Comparison of ENCODE assay signal across 23 cellular contexts in the genomic region with DNA sequence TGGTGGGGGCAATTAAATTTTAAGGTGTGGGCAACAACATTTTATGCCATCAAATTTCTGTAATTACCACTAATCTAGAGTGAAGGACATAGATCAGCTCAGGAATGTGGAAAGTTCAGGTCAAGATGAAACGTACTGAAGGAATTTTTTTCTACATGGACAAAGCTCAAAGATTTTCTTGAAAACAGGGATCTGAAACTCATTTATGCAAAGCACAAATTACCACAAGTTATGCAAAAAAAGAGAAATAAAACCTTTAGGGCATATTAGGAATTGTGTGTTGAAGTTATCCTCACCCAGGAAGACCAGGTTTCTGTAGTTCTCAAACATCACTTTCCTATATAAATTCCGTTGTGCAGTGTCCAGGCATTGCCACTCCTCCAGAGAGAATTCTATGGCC. TPM values are rescaled to one million over a fixed set of nuclear protein-coding genes. Genes with fewer than 3 reads are reported as not detected.
DNase-seq lines count a peak whose midpoint lies in the region; ATAC-seq and TF ChIP-seq lines count a peak whose summit lies in the region.
"Had no signal": no experiment of that assay in that cellular context is flagged by ENCODE, and none has a peak within 500 bp of the region (broad histone marks: within the 10 kb centered on the region; RNA-seq: fewer than 3 reads in every experiment).

No MANE protein-coding gene starts in this region.

- H3K36me3 ChIP-seq in HCT116 (ENCODE audit: control insufficient read depth in 1 of 2, insufficient read depth in 2 of 2, low read length in 2 of 2) (peaks cover 5 to 6% of the 10 kb centered on the region in 2 experiments; a peak in 2 of 4 replicates), OCI-LY7 (ENCODE audit: insufficient read depth, low read length) (peaks cover 99% of the 10 kb centered on the region)

- no peak overlapping the region for H2AFZ ChIP-seq in HCT116 (ENCODE audit: low read depth, low read length, poor library complexity, severe bottlenecking)
- H2AFZ ChIP-seq in OCI-LY7 (ENCODE audit: low read length), result no peak overlapping the region

- ATAC-seq in HCT116 (no peak), HG02938 (IDR thresholded peaks at IDR 0.05; ENCODE audit: unreplicated experiment) (no peak), Right ventricle myocardium inferior (no peak), HG02798 (IDR thresholded peaks at IDR 0.05; ENCODE audit: poor library complexity, unreplicated experiment) (no peak)

- H4K20me1 ChIP-seq in HCT116 (ENCODE audit: insufficient read depth) (no peaks in the 10 kb centered on the region), OCI-LY7 (ENCODE audit: insufficient read depth, low read length) (no peaks in the 10 kb centered on the region)
- H4K20me1 ChIP-seq: BLaER1 treated with 17β-estradiol and CSF1 and Interleukin-3, amounts not matched to agents 10 nM and 100 nM had no signal

- peaks cover 15 to 29% of the 10 kb centered on the region in 2 experiments for H3K4me1 ChIP-seq in HCT116 (ENCODE audit: control insufficient read depth in 1 of 2, insufficient read depth in 2 of 2, low read length in 2 of 2)
- peaks cover 10% of the 10 kb centered on the region for H3K4me1 ChIP-seq in OCI-LY7 (ENCODE audit: insufficient read depth, low read length, poor library complexity, severe bottlenecking)

- no peak for TF ChIP-seq RAD21 in HCT116 (IDR thresholded peaks at IDR 0.05; ENCODE audit: low read depth)

- H3K9me2 ChIP-seq in HCT116 (ENCODE audit: insufficient read depth) (no peaks in the 10 kb centered on the region), OCI-LY7 (ENCODE audit: insufficient read depth, low read length) (no peaks in the 10 kb centered on the region)
- H3K9me2 ChIP-seq: SK-N-SH had no signal

- DNase-seq in ACHN (peak; percentile 14), HCT116 (ENCODE audit: low read depth, low spot score) (no peak), OCI-LY7 (ENCODE audit: low spot score) (no peak), choroid plexus epithelial cell (ENCODE audit: low read depth) (peak; percentile 11), Right ventricle myocardium inferior (ENCODE audit: missing footprints) (no peak)
- DNase-seq: 8988T; CD4-positive, alpha-beta T cell; DMS53; GF-D8; IMR-90; KG1; MM.1S; NCI-H1105 treated with DMSO at 0.1 percent for 48 hours; NCI-H146; NCI-H1930; NCI-H2227 treated with DMSO at 0.1 percent for 48 hours; NCI-H510A; NCI-H69; SK-N-SH; T-helper 2 cell had no signal

- no peaks in the 10 kb centered on the region for H3K27me3 ChIP-seq in HCT116 (ENCODE audit: insufficient read depth, low read length)
- H3K27me3 ChIP-seq: BLaER1 treated with 17β-estradiol and CSF1 and Interleukin-3, amounts not matched to agents 10 nM and 100 nM had no signal

- peaks cover 73% of the 10 kb centered on the region for H3K79me2 ChIP-seq in HCT116 (ENCODE audit: insufficient read depth, low read length)
- H3K79me2 ChIP-seq in OCI-LY7 (ENCODE audit: insufficient read depth, low read depth, low read length), result peaks cover 96% of the 10 kb centered on the region

- RAD21 ChIA-PET in HCT116 (lab: Charles Lee; ENCODE audit: low non-redundant PET in 1 of 2, low total read pairs in 2 of 2, uncharacterized antibody in 2 of 2, unreplicated experiment in 2 of 2), result no interaction called here

- no peak overlapping the region for H3K4me3 ChIP-seq in HCT116 (replicated peaks in 1 of 2; ENCODE audit: low read depth in 1 of 2, low read length in 2 of 2)
- H3K4me3 ChIP-seq in OCI-LY7 (ENCODE audit: low read depth, low read length, poor library complexity, severe bottlenecking), result no peak overlapping the region
- H3K4me3 ChIP-seq in choroid plexus epithelial cell (ENCODE audit: low read depth, low read length), result no peak overlapping the region
- H3K4me3 ChIP-seq: BLaER1 treated with 17β-estradiol and CSF1 and Interleukin-3, amounts not matched to agents 10 nM and 100 nM had no signal

- intact Hi-C loops in HCT116 (cut with micrococcal nuclease), result no loop called here
- intact Hi-C loops in OCI-LY7 (cut with micrococcal nuclease; ENCODE audit: unreplicated experiment), result no loop called here
- intact Hi-C loops in Right ventricle myocardium inferior (cut with DNase I), result no loop called here

- BruUV-seq in HCT116 (replicated peaks; lab: Mats Ljungman, UMichigan), result no TSS peak
- no TSS peak for BruUV-seq in OCI-LY7 (replicated peaks; lab: Mats Ljungman, UMichigan)

- in situ Hi-C loops in ACHN (cut with HindIII; ENCODE audit: low pct_ligation_motif_present, low pct_unique_long_range_greater_than_20kb, low sequenced_read_pairs), result no loop called here

- CTCF ChIA-PET in HCT116 (lab: Charles Lee), result no interaction called here
- CTCF ChIA-PET in OCI-LY7 (lab: Charles Lee; ENCODE audit: unreplicated experiment), result no interaction called here

- H3K4me2 ChIP-seq in HCT116 (ENCODE audit: low read length), result 0 out of 2 replicates have a peak overlapping the region, but pooled peaks have one; percentile 1
- H3K4me2 ChIP-seq in OCI-LY7 (ENCODE audit: low read length), result peak overlapping the region; percentile 16; the same call in 1 of the 2 replicates
- H3K4me2 ChIP-seq: SK-N-SH had no signal

- H3K9ac ChIP-seq in HCT116 (ENCODE audit: low read length), result no peak overlapping the region
- H3K9ac ChIP-seq: BLaER1 treated with 17β-estradiol and CSF1 and Interleukin-3, amounts not matched to agents 10 nM and 100 nM; SK-N-SH had no signal

- POLR2A ChIA-PET in HCT116 (lab: Charles Lee), result no interaction called here
- POLR2A ChIA-PET in OCI-LY7 (lab: Charles Lee), result interaction anchor here (0.6 to 0.7 kb wide), 3 partner anchors 11 to 223 kb away, joined by 3 to 4 read pairs (median 3); no protein-coding TSS in a partner anchor

- H3K9me3 ChIP-seq in HCT116 (ENCODE audit: control insufficient read depth in 1 of 2, insufficient read depth in 1 of 2, low read depth in 1 of 2, low read length in 2 of 2), result no peaks in the 10 kb centered on the region
- H3K9me3 ChIP-seq in OCI-LY7 (ENCODE audit: low read length), result peaks cover 24% of the 10 kb centered on the region
- H3K9me3 ChIP-seq: SK-N-SH had no signal

- TF ChIP-seq CTCF in HCT116 (IDR thresholded peaks at IDR 0.05 in 2 of 3, conservative IDR thresholded peaks at IDR 0.05 in 1 of 3; ENCODE audit: borderline replicate concordance in 1 of 3, insufficient read depth in 1 of 3, low read depth in 2 of 3, low read length in 2 of 3), result no peak
- TF ChIP-seq CTCF in OCI-LY7 (conservative IDR thresholded peaks at IDR 0.05; ENCODE audit: low read length), result no peak
- no peak for TF ChIP-seq CTCF in choroid plexus epithelial cell (conservative IDR thresholded peaks at IDR 0.05; ENCODE audit: low read depth, low read length)

- no peak overlapping the region for H3K27ac ChIP-seq in HCT116 (ENCODE audit: low read depth, low read length)
- peak overlapping the region; percentile 2 for H3K27ac ChIP-seq in OCI-LY7 (ENCODE audit: low read depth, low read length, poor library complexity, severe bottlenecking)

- TF ChIP-seq POLR2A in HCT116 (IDR thresholded peaks at IDR 0.05; ENCODE audit: borderline replicate concordance, extremely low read depth, insufficient read depth, insufficient read length), result no peak

TF ChIP-seq in HCT116, 20 proteins besides CTCF, POLR2A, EP300 and RAD21 (continues in another document):
- TF ChIP-seq EZH2phosphoT487 (IDR thresholded peaks at IDR 0.05; ENCODE audit: borderline replicate concordance) (no peak), ZBTB33 (IDR thresholded peaks at IDR 0.05; ENCODE audit: extremely low read depth, insufficient replicate concordance, low read length) (no peak), ZNF274 (IDR thresholded peaks at IDR 0.05; ENCODE audit: low read depth, low read length) (no peak), YY1 (IDR thresholded peaks at IDR 0.05; ENCODE audit: extremely low read depth, insufficient replicate concordance, low read depth, low read length) (no peak), JUND (IDR thresholded peaks at IDR 0.05) (no peak)
- TF ChIP-seq, protein P1, sequence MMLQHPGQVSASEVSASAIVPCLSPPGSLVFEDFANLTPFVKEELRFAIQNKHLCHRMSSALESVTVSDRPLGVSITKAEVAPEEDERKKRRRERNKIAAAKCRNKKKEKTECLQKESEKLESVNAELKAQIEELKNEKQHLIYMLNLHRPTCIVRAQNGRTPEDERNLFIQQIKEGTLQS (IDR thresholded peaks at IDR 0.05), result no peak

RNA-seq across cellular contexts. Expression of gene ZNF680, which starts 18.9 kb away (rescaled TPM):
- total RNA-seq in HCT116 (2021; ENCODE audit: unreplicated experiment) (11.2 TPM), OCI-LY7 (2022) (48.4 and 58.4 TPM in 2 replicates), Right ventricle myocardium inferior (20.9 TPM)
- polyA plus RNA-seq in HCT116 (2012), result 1.2 and 2.9 TPM in 2 replicates
- total RNA-seq in OCI-LY7 (2014; rRNA removed; shearing (Covaris generic)), result 55.9 and 62.6 TPM in 2 replicates

Comparison
In these comparisons a context has a peak if more than half of its experiments do, and no peak if none do; other contexts are left out.
1. DNase-seq: peak in ACHN (single experiment) and choroid plexus epithelial cell (single experiment); none in HCT116 (single experiment), OCI-LY7 (single experiment) and Right ventricle myocardium inferior (single experiment).